ENCODE assay signal across 1 cellular context in the genomic region with DNA sequence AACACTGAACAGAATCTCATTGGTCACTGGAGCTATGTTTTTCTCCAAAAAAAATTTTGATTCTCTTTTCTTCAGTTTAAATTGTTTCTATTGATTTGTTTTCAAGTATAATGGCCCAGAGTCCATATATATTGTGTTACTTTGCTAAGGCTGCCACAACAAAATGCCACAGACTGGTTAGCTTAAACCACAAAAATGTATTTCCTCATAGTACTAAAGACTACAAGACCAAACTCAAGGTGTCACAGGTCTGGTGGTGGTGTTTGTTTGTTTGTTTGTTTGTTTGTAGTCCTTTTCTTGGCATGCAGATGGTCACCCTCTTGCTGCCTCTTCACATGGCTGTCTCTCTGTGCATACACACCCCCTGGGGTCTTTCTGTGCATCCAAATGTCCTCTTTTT.
TF ChIP-seq lines count a peak whose summit lies in the region.

No MANE protein-coding gene starts in this region.

TF ChIP-seq in GM23338, 12 proteins besides CTCF, POLR2A, EP300 and RAD21 (continued from another document):
- TF ChIP-seq, protein P1, sequence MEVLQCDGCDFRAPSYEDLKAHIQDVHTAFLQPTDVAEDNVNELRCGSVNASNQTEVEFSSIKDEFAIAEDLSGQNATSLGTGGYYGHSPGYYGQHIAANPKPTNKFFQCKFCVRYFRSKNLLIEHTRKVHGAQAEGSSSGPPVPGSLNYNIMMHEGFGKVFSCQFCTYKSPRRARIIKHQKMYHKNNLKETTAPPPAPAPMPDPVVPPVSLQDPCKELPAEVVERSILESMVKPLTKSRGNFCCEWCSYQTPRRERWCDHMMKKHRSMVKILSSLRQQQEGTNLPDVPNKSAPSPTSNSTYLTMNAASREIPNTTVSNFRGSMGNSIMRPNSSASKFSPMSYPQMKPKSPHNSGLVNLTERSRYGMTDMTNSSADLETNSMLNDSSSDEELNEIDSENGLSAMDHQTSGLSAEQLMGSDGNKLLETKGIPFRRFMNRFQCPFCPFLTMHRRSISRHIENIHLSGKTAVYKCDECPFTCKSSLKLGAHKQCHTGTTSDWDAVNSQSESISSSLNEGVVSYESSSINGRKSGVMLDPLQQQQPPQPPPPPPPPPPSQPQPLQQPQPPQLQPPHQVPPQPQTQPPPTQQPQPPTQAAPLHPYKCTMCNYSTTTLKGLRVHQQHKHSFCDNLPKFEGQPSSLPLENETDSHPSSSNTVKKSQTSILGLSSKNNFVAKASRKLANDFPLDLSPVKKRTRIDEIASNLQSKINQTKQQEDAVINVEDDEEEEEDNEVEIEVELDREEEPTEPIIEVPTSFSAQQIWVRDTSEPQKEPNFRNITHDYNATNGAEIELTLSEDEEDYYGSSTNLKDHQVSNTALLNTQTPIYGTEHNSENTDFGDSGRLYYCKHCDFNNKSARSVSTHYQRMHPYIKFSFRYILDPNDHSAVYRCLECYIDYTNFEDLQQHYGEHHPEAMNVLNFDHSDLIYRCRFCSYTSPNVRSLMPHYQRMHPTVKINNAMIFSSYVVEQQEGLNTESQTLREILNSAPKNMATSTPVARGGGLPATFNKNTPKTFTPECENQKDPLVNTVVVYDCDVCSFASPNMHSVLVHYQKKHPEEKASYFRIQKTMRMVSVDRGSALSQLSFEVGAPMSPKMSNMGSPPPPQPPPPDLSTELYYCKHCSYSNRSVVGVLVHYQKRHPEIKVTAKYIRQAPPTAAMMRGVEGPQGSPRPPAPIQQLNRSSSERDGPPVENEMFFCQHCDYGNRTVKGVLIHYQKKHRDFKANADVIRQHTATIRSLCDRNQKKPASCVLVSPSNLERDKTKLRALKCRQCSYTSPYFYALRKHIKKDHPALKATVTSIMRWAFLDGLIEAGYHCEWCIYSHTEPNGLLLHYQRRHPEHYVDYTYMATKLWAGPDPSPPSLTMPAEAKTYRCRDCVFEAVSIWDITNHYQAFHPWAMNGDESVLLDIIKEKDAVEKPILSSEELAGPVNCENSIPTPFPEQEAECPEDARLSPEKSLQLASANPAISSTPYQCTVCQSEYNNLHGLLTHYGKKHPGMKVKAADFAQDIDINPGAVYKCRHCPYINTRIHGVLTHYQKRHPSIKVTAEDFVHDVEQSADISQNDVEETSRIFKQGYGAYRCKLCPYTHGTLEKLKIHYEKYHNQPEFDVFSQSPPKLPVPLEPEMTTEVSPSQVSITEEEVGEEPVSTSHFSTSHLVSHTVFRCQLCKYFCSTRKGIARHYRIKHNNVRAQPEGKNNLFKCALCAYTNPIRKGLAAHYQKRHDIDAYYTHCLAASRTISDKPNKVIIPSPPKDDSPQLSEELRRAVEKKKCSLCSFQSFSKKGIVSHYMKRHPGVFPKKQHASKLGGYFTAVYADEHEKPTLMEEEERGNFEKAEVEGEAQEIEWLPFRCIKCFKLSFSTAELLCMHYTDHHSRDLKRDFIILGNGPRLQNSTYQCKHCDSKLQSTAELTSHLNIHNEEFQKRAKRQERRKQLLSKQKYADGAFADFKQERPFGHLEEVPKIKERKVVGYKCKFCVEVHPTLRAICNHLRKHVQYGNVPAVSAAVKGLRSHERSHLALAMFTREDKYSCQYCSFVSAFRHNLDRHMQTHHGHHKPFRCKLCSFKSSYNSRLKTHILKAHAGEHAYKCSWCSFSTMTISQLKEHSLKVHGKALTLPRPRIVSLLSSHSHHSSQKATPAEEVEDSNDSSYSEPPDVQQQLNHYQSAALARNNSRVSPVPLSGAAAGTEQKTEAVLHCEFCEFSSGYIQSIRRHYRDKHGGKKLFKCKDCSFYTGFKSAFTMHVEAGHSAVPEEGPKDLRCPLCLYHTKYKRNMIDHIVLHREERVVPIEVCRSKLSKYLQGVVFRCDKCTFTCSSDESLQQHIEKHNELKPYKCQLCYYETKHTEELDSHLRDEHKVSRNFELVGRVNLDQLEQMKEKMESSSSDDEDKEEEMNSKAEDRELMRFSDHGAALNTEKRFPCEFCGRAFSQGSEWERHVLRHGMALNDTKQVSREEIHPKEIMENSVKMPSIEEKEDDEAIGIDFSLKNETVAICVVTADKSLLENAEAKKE (CRISPR knock-in tag; IDR thresholded peaks at IDR 0.05), result no peak
- TF ChIP-seq, protein P2, sequence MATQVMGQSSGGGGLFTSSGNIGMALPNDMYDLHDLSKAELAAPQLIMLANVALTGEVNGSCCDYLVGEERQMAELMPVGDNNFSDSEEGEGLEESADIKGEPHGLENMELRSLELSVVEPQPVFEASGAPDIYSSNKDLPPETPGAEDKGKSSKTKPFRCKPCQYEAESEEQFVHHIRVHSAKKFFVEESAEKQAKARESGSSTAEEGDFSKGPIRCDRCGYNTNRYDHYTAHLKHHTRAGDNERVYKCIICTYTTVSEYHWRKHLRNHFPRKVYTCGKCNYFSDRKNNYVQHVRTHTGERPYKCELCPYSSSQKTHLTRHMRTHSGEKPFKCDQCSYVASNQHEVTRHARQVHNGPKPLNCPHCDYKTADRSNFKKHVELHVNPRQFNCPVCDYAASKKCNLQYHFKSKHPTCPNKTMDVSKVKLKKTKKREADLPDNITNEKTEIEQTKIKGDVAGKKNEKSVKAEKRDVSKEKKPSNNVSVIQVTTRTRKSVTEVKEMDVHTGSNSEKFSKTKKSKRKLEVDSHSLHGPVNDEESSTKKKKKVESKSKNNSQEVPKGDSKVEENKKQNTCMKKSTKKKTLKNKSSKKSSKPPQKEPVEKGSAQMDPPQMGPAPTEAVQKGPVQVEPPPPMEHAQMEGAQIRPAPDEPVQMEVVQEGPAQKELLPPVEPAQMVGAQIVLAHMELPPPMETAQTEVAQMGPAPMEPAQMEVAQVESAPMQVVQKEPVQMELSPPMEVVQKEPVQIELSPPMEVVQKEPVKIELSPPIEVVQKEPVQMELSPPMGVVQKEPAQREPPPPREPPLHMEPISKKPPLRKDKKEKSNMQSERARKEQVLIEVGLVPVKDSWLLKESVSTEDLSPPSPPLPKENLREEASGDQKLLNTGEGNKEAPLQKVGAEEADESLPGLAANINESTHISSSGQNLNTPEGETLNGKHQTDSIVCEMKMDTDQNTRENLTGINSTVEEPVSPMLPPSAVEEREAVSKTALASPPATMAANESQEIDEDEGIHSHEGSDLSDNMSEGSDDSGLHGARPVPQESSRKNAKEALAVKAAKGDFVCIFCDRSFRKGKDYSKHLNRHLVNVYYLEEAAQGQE (IDR thresholded peaks at IDR 0.05; ENCODE audit: unreplicated experiment), result no peak
- TF ChIP-seq, protein P3, sequence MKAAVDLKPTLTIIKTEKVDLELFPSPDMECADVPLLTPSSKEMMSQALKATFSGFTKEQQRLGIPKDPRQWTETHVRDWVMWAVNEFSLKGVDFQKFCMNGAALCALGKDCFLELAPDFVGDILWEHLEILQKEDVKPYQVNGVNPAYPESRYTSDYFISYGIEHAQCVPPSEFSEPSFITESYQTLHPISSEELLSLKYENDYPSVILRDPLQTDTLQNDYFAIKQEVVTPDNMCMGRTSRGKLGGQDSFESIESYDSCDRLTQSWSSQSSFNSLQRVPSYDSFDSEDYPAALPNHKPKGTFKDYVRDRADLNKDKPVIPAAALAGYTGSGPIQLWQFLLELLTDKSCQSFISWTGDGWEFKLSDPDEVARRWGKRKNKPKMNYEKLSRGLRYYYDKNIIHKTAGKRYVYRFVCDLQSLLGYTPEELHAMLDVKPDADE (IDR thresholded peaks at IDR 0.05), result no peak
- TF ChIP-seq CREB1 (CRISPR knock-in tag; IDR thresholded peaks at IDR 0.05; ENCODE audit: low read depth) (no peak), NANOG (IDR thresholded peaks at IDR 0.05; ENCODE audit: borderline replicate concordance) (no peak)
